Comparison of ENCODE assay signal across 22 cellular contexts in genomic region chr18:78610646-78611045, GRCh38.
DNase-seq lines count a peak whose midpoint lies in the region; ATAC-seq and TF ChIP-seq lines count a peak whose summit lies in the region.
"Had no signal": no experiment of that assay in that cellular context is flagged by ENCODE, and none has a peak within 500 bp of the region (broad histone marks: within the 10 kb centered on the region; RNA-seq: fewer than 3 reads in every experiment).

No MANE protein-coding gene starts in this region.

- TF ChIP-seq POLR2A in spleen (IDR thresholded peaks at IDR 0.05): no peak
- TF ChIP-seq POLR2A in tibial nerve (IDR thresholded peaks at IDR 0.05): no peak

- WGBS in spleen, 5 donors: 63 to 73% (median 68%) methylated on average over 9 of the region's 9 CpGs
- 69 to 70% methylated on average over 9 of the region's 9 CpGs for WGBS in tibial nerve, 2 donors

- no peak for TF ChIP-seq EP300 in tibial nerve (IDR thresholded peaks at IDR 0.05)

- ATAC-seq in left ventricle myocardium superior (no peak), GM21717 (IDR thresholded peaks at IDR 0.05; ENCODE audit: unreplicated experiment) (no peak)
- ATAC-seq: A549, GM12878 had no signal

- H3K27me3 ChIP-seq in spleen (replicated peaks in 1 of 7): peaks cover 0 to 13% (median 0%) of the 10 kb centered on the region in 7 donors
- H3K27me3 ChIP-seq in tibial nerve: no peaks in the 10 kb centered on the region
- H3K27me3 ChIP-seq: BE2C; BLaER1 treated with 17β-estradiol and CSF1 and Interleukin-3, amounts not matched to agents 10 nM and 100 nM had no signal

- H3K36me3 ChIP-seq in spleen: no peaks in the 10 kb centered on the region
- H3K36me3 ChIP-seq in tibial nerve: no peaks in the 10 kb centered on the region
- H3K36me3 ChIP-seq: BE2C; BLaER1 treated with 17β-estradiol and CSF1 and Interleukin-3, amounts not matched to agents 10 nM and 100 nM had no signal

- intact Hi-C loops in cardiac septum (cut with DNase I): no loop called here
- intact Hi-C loops in left ventricle myocardium superior (cut with micrococcal nuclease): no loop called here
- intact Hi-C loops in spleen (cut with DNase I; ENCODE audit: low total_unique reads): no loop called here

- H3K9me3 ChIP-seq in spleen (peaks cover 0 to 16% (median 7%) of the 10 kb centered on the region in 8 donors), tibial nerve (peaks cover 0 to under 1% (median 0%) of the 10 kb centered on the region in 4 donors)
- H3K9me3 ChIP-seq: A549, BE2C had no signal

- peak overlapping the region; percentile 43; the same call in 1 of the 2 replicates for H3K27ac ChIP-seq in VCaP
- H3K27ac ChIP-seq in spleen: no peak overlapping the region
- no peak overlapping the region for H3K27ac ChIP-seq in tibial nerve
- H3K27ac ChIP-seq: A549; BLaER1 treated with 17β-estradiol and CSF1 and Interleukin-3, amounts not matched to agents 10 nM and 100 nM had no signal

- DNase-seq in cardiac septum (ENCODE audit: low spot score): peak; percentile 31
- DNase-seq in left ventricle myocardium superior: no peak
- DNase-seq in mesenteric fat pad (ENCODE audit: low spot score): peak; percentile 20
- peak; percentile 35 for DNase-seq in spleen
- DNase-seq in tibial nerve (ENCODE audit: low spot score in 2 of 2): no peak
- DNase-seq: 8988T; ACHN; AML-193; BE2C; CD4-positive, alpha-beta T cell; CD8-positive, alpha-beta memory T cell; DMS 273 treated with DMSO at 0.1 percent for 48 hours; DMS79; EL; GDM1; GOT3; HCEC 1CT had no signal

- H3K4me3 ChIP-seq in spleen (no peak overlapping the region), tibial nerve (no peak overlapping the region)
- H3K4me3 ChIP-seq: A549; BLaER1 treated with 17β-estradiol and CSF1 and Interleukin-3, amounts not matched to agents 10 nM and 100 nM; GM12878 had no signal

- TF ChIP-seq CTCF in VCaP (conservative IDR thresholded peaks at IDR 0.05) (no peak), spleen (IDR thresholded peaks at IDR 0.05 in 8 of 11, conservative IDR thresholded peaks at IDR 0.05 in 3 of 11) (no peak), tibial nerve (IDR thresholded peaks at IDR 0.05) (no peak)

- no peaks in the 10 kb centered on the region for H3K4me1 ChIP-seq in spleen
- no peaks in the 10 kb centered on the region for H3K4me1 ChIP-seq in tibial nerve
- H3K4me1 ChIP-seq: A549, BE2C had no signal

Comparison
In these comparisons a context has a peak if more than half of its experiments do, and no peak if none do; other contexts are left out.
1. DNase-seq: peak in cardiac septum (single experiment), mesenteric fat pad (single experiment) and spleen (single experiment); none in left ventricle myocardium superior (single experiment) and tibial nerve (0 of 2).